ENCODE assay signal across 23 cellular contexts in the genomic region with DNA sequence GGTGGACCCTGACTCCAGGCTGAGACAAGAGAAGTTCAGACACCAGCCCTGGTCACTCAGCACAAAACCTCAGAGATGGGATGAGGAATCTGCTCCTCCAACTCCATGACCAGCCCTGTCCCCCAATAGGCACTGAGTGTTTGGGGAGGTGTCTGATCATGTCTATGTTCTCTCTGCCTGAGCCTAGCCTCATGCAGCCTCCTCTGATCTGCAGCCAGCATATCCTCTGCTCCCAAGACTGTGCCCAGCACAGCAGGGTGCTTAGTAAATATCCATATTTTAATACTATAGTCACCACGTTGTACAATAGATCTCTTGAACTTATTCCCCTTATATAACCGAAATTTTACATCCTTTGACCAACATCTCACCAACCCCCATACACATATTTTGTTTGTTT.
"Had no signal": no experiment of that assay in that cellular context is flagged by ENCODE, and none has a peak within 500 bp of the region (broad histone marks: within the 10 kb centered on the region; RNA-seq: fewer than 3 reads in every experiment).

No MANE protein-coding gene starts in this region.

- ATAC-seq: activated CD8-positive, alpha-beta T cell treated with anti-CD3 and anti-CD28 coated beads, Interleukin-2, amount 10 ng/mL, durations not matched to agents 7 days and 5 days; activated naive CD8-positive, alpha-beta T cell treated with anti-CD3 and anti-CD28 coated beads, Interleukin-2, amount 50 U/mL, for 24 hours; activated T-cell treated with anti-CD3 and anti-CD28 coated beads, Interleukin-2, amount 50 U/mL, for 72 hours; left lung; natural killer cell; psoas muscle; right cardiac atrium; stimulated activated effector memory CD8-positive, alpha-beta T cell treated with anti-CD3 and anti-CD28 coated beads, Interleukin-12 subunit alpha, Interleukin-12 subunit beta, amount 100 ng/mL, for 72 hours; stimulated activated naive CD8-positive, alpha-beta T cell treated with anti-CD3 and anti-CD28 coated beads, Interleukin-15, amount 100 ng/mL, for 72 hours had no signal

- H3K4me3 Mint-ChIP-seq: activated CD8-positive, alpha-beta T cell treated with anti-CD3 and anti-CD28 coated beads, Interleukin-2, amount 10 ng/mL, durations not matched to agents 7 days and 5 days; activated naive CD8-positive, alpha-beta T cell treated with anti-CD3 and anti-CD28 coated beads, Interleukin-2, amount 50 U/mL, for 24 hours; activated T-cell treated with anti-CD3 and anti-CD28 coated beads, Interleukin-2, amount 50 U/mL, for 72 hours; dendritic cell treated with granulocyte-macrophage colony-stimulating factor and Interleukin-4, amounts not matched to agents 40 ng/mL and 50 ng/mL, for 4 days; mesothelial cell of epicardium; natural killer cell; stimulated activated effector memory CD8-positive, alpha-beta T cell treated with anti-CD3 and anti-CD28 coated beads, Interleukin-12 subunit alpha, Interleukin-12 subunit beta, amount 100 ng/mL, for 72 hours; stimulated activated naive CD8-positive, alpha-beta T cell treated with anti-CD3 and anti-CD28 coated beads, Interleukin-15, amount 100 ng/mL, for 72 hours had no signal

- H3K27ac Mint-ChIP-seq: activated CD8-positive, alpha-beta T cell treated with anti-CD3 and anti-CD28 coated beads, Interleukin-2, amount 10 ng/mL, durations not matched to agents 7 days and 5 days; activated naive CD8-positive, alpha-beta T cell treated with anti-CD3 and anti-CD28 coated beads, Interleukin-2, amount 50 U/mL, for 24 hours; activated T-cell treated with anti-CD3 and anti-CD28 coated beads, Interleukin-2, amount 50 U/mL, for 72 hours; dendritic cell treated with granulocyte-macrophage colony-stimulating factor and Interleukin-4, amounts not matched to agents 40 ng/mL and 50 ng/mL, for 4 days; mesothelial cell of epicardium; natural killer cell; stimulated activated effector memory CD8-positive, alpha-beta T cell treated with anti-CD3 and anti-CD28 coated beads, Interleukin-12 subunit alpha, Interleukin-12 subunit beta, amount 100 ng/mL, for 72 hours; stimulated activated naive CD8-positive, alpha-beta T cell treated with anti-CD3 and anti-CD28 coated beads, Interleukin-15, amount 100 ng/mL, for 72 hours had no signal

- DNase-seq: activated CD4-positive, alpha-beta T cell treated with anti-CD3 and anti-CD28 coated beads for 1 hour; activated CD4-positive, alpha-beta T cell treated with anti-CD3 and anti-CD28 coated beads, Interleukin-2, amount 50 U/mL, for 1 hour; activated CD8-positive, alpha-beta T cell treated with anti-CD3 and anti-CD28 coated beads, Interleukin-2, amount 10 ng/mL, durations not matched to agents 7 days and 5 days; activated gamma-delta T cell; activated naive CD4-positive, alpha-beta T cell treated with anti-CD3 and anti-CD28 coated beads, Interleukin-2, amount 50 U/mL, for 16 hours; activated naive CD8-positive, alpha-beta T cell treated with anti-CD3 and anti-CD28 coated beads, Interleukin-2, amount 50 U/mL, for 24 hours; activated T-cell treated with anti-CD3 and anti-CD28 coated beads, Interleukin-2, amount 50 U/mL, for 72 hours; effector CD4-positive, alpha-beta T cell; foreskin melanocyte; left lung; natural killer cell; psoas muscle; right cardiac atrium; stimulated activated CD4-positive, alpha-beta T cell treated with anti-CD3 and anti-CD28 coated beads, Interleukin-1b, Interleukin-23, amount 100 ng/mL, for 48 hours; stimulated activated naive CD8-positive, alpha-beta T cell treated with anti-CD3 and anti-CD28 coated beads, Interleukin-15, amount 100 ng/mL, for 72 hours; T-helper 9 cell; testis; upper lobe of left lung had no signal

- H3K4me1 ChIP-seq: left lung, testis, upper lobe of left lung had no signal

- H3K36me3 ChIP-seq: left lung, ovary, upper lobe of left lung had no signal

- H3K9me3 ChIP-seq: left lung, ovary, psoas muscle, testis, upper lobe of left lung had no signal

- H3K9me3 Mint-ChIP-seq: activated naive CD8-positive, alpha-beta T cell treated with anti-CD3 and anti-CD28 coated beads, Interleukin-2, amount 50 U/mL, for 24 hours; activated T-cell treated with anti-CD3 and anti-CD28 coated beads, Interleukin-2, amount 50 U/mL, for 72 hours; dendritic cell treated with granulocyte-macrophage colony-stimulating factor and Interleukin-4, amounts not matched to agents 40 ng/mL and 50 ng/mL, for 4 days; mesothelial cell of epicardium; natural killer cell; stimulated activated effector memory CD8-positive, alpha-beta T cell treated with anti-CD3 and anti-CD28 coated beads, Interleukin-12 subunit alpha, Interleukin-12 subunit beta, amount 100 ng/mL, for 72 hours; stimulated activated naive CD8-positive, alpha-beta T cell treated with anti-CD3 and anti-CD28 coated beads, Interleukin-15, amount 100 ng/mL, for 72 hours had no signal

- H3K27ac ChIP-seq: left lung, ovary, testis, upper lobe of left lung had no signal

- H3K4me1 Mint-ChIP-seq: activated naive CD8-positive, alpha-beta T cell treated with anti-CD3 and anti-CD28 coated beads, Interleukin-2, amount 50 U/mL, for 24 hours; mesothelial cell of epicardium; natural killer cell; stimulated activated effector memory CD8-positive, alpha-beta T cell treated with anti-CD3 and anti-CD28 coated beads, Interleukin-12 subunit alpha, Interleukin-12 subunit beta, amount 100 ng/mL, for 72 hours; stimulated activated naive CD8-positive, alpha-beta T cell treated with anti-CD3 and anti-CD28 coated beads, Interleukin-15, amount 100 ng/mL, for 72 hours had no signal

- H3K4me3 ChIP-seq: left lung, lung, ovary, psoas muscle, testis, upper lobe of left lung had no signal

- H3K27me3 ChIP-seq: ovary, testis, upper lobe of left lung had no signal

- H3K36me3 Mint-ChIP-seq: mesothelial cell of epicardium; natural killer cell; stimulated activated effector memory CD8-positive, alpha-beta T cell treated with anti-CD3 and anti-CD28 coated beads, Interleukin-12 subunit alpha, Interleukin-12 subunit beta, amount 100 ng/mL, for 72 hours had no signal
